ENCODE assay signal across 12 cellular contexts in genomic region chr7:140638311-140638791, GRCh38. TPM values are rescaled to one million over a fixed set of nuclear protein-coding genes. Genes with fewer than 3 reads are reported as not detected.
DNase-seq lines count a peak whose midpoint lies in the region; ATAC-seq and TF ChIP-seq lines count a peak whose summit lies in the region.
"Had no signal": no experiment of that assay in that cellular context is flagged by ENCODE, and none has a peak within 500 bp of the region (broad histone marks: within the 10 kb centered on the region; RNA-seq: fewer than 3 reads in every experiment).

No MANE protein-coding gene starts in this region.

- H3K36me3 Mint-ChIP-seq in CD8-positive, alpha-beta memory T cell = no peaks in the 10 kb centered on the region
- H3K36me3 Mint-ChIP-seq: stimulated activated effector memory CD8-positive, alpha-beta T cell treated with anti-CD3 and anti-CD28 coated beads, Interleukin-12 subunit alpha, Interleukin-12 subunit beta, amount 100 ng/mL, for 72 hours had no signal

- peaks cover 10 to 22% (median 15%) of the 10 kb centered on the region in 3 donors for H3K4me1 Mint-ChIP-seq in CD8-positive, alpha-beta memory T cell

- peak overlapping the region; percentile 45 for H3K9ac ChIP-seq in adipocyte (ENCODE audit: low read length)

- DNase-seq in ELR (ENCODE audit: low read depth) = peak; percentile 40
- peak; percentile 68 for DNase-seq in adipocyte (ENCODE audit: low read depth)
- DNase-seq in left ventricle myocardium inferior = no peak
- peak; percentile 49 for DNase-seq in retina
- DNase-seq in CD8-positive, alpha-beta memory T cell = no peak
- DNase-seq in COLO668 (lab: John Stamatoyannopoulos, UW; ENCODE audit: unreplicated experiment) = no peak
- DNase-seq: activated T-cell treated with anti-CD3 and anti-CD28 coated beads, Interleukin-2, amount 50 U/mL, for 48 hours; GDM1; NCI-H2029 had no signal

- H3K4me3 ChIP-seq in adipocyte (ENCODE audit: low read length) = peak overlapping the region; percentile 25
- H3K4me3 ChIP-seq in left ventricle myocardium inferior = peak overlapping the region; percentile 81
- H3K4me3 ChIP-seq in CD8-positive, alpha-beta memory T cell (ENCODE audit: low read length) = no peak overlapping the region

- H3K27me3 ChIP-seq in adipocyte (replicated peaks; ENCODE audit: control insufficient read depth, insufficient read depth, low read length) (no peaks in the 10 kb centered on the region), left ventricle myocardium inferior (ENCODE audit: low read depth) (peaks cover 14% of the 10 kb centered on the region)
- H3K27me3 ChIP-seq in CD8-positive, alpha-beta memory T cell (ENCODE audit: insufficient read depth, low read length, poor library complexity, severe bottlenecking) = peaks cover 44% of the 10 kb centered on the region

- H3K4me3 Mint-ChIP-seq in CD8-positive, alpha-beta memory T cell = peak overlapping the region in 2 of 7 donors; percentile 13 to 71
- H3K4me3 Mint-ChIP-seq: stimulated activated effector memory CD8-positive, alpha-beta T cell treated with anti-CD3 and anti-CD28 coated beads, Interleukin-12 subunit alpha, Interleukin-12 subunit beta, amount 100 ng/mL, for 72 hours had no signal

- no peaks in the 10 kb centered on the region for H3K9me3 Mint-ChIP-seq in CD8-positive, alpha-beta memory T cell
- H3K9me3 Mint-ChIP-seq: stimulated activated effector memory CD8-positive, alpha-beta T cell treated with anti-CD3 and anti-CD28 coated beads, Interleukin-12 subunit alpha, Interleukin-12 subunit beta, amount 100 ng/mL, for 72 hours had no signal

- POLR2A ChIA-PET in CD8-positive, alpha-beta memory T cell (lab: Charles Lee) = no interaction called here

- H3K4me1 ChIP-seq in adipocyte (ENCODE audit: control insufficient read depth, insufficient read depth, low read length) = peaks cover 46% of the 10 kb centered on the region
- H3K4me1 ChIP-seq in left ventricle myocardium inferior = peaks cover 81% of the 10 kb centered on the region
- peaks cover 8% of the 10 kb centered on the region for H3K4me1 ChIP-seq in CD8-positive, alpha-beta memory T cell (ENCODE audit: insufficient read depth, low read length)

- H3K9me3 ChIP-seq in adipocyte (ENCODE audit: control insufficient read depth, low read length) = no peaks in the 10 kb centered on the region
- H3K9me3 ChIP-seq in left ventricle myocardium inferior (replicated peaks) = no peaks in the 10 kb centered on the region
- H3K9me3 ChIP-seq in CD8-positive, alpha-beta memory T cell (ENCODE audit: low read length) = no peaks in the 10 kb centered on the region

- intact Hi-C loops in left ventricle myocardium inferior (cut with micrococcal nuclease) = no loop called here

- H3K27me3 Mint-ChIP-seq in CD8-positive, alpha-beta memory T cell = peaks cover 56 to 63% of the 10 kb centered on the region in 2 donors

- TF ChIP-seq CTCF in left ventricle myocardium inferior (IDR thresholded peaks at IDR 0.05; ENCODE audit: borderline replicate concordance) = no peak

- CTCF ChIA-PET in CD8-positive, alpha-beta memory T cell (lab: Charles Lee) = no interaction called here

- H3K27ac ChIP-seq in left ventricle myocardium inferior (replicated peaks) = peak overlapping the region; percentile 95
- no peak overlapping the region for H3K27ac ChIP-seq in CD8-positive, alpha-beta memory T cell (ENCODE audit: low read depth, low read length)

- no peak for ATAC-seq in GM19463 (IDR thresholded peaks at IDR 0.05; ENCODE audit: unreplicated experiment)
- no peak for ATAC-seq in esophagus mucosa
- ATAC-seq: stimulated activated effector memory CD8-positive, alpha-beta T cell treated with anti-CD3 and anti-CD28 coated beads, Interleukin-12 subunit alpha, Interleukin-12 subunit beta, amount 100 ng/mL, for 72 hours had no signal

- H3K36me3 ChIP-seq in adipocyte (ENCODE audit: control insufficient read depth, insufficient read depth, low read length, severe bottlenecking) = no peaks in the 10 kb centered on the region
- H3K36me3 ChIP-seq in left ventricle myocardium inferior = no peaks in the 10 kb centered on the region
- no peaks in the 10 kb centered on the region for H3K36me3 ChIP-seq in CD8-positive, alpha-beta memory T cell (ENCODE audit: insufficient read depth, low read length)

- H3K27ac Mint-ChIP-seq in CD8-positive, alpha-beta memory T cell = no peak overlapping the region
- H3K27ac Mint-ChIP-seq: stimulated activated effector memory CD8-positive, alpha-beta T cell treated with anti-CD3 and anti-CD28 coated beads, Interleukin-12 subunit alpha, Interleukin-12 subunit beta, amount 100 ng/mL, for 72 hours had no signal

RNA-seq across cellular contexts. Expression of gene DENND2A, which starts 2.3 kb away (rescaled TPM):
- total RNA-seq in left ventricle myocardium inferior = 10.8 TPM
- total RNA-seq in esophagus mucosa = 1.0 TPM
- total RNA-seq in CD8-positive, alpha-beta memory T cell = not detected
- polyA plus RNA-seq in CD8-positive, alpha-beta memory T cell = not detected

RNA-seq across cellular contexts. Expression of gene ADCK2, which starts 34.4 kb away (rescaled TPM):
- total RNA-seq in left ventricle myocardium inferior = 8.5 TPM
- 20.2 TPM for total RNA-seq in esophagus mucosa
- 10 to 100 TPM; 34.2 to 34.5 TPM for total RNA-seq in CD8-positive, alpha-beta memory T cell
- 32.5 TPM for polyA plus RNA-seq in CD8-positive, alpha-beta memory T cell

RNA-seq across cellular contexts. Expression of gene NDUFB2, which starts 58.2 kb away (rescaled TPM):
- total RNA-seq in left ventricle myocardium inferior = 682 TPM
- total RNA-seq in esophagus mucosa = 181 TPM
- total RNA-seq in CD8-positive, alpha-beta memory T cell = 100 to 1,000 TPM; 209 to 231 TPM
- polyA plus RNA-seq in CD8-positive, alpha-beta memory T cell = 464 TPM

Comparison
In these comparisons a context has a peak if more than half of its experiments do, and no peak if none do; other contexts are left out.
1. DNase-seq: peak in ELR (single experiment), adipocyte (single experiment) and retina (single experiment); none in left ventricle myocardium inferior (single experiment), CD8-positive, alpha-beta memory T cell (0 of 5) and COLO668 (single experiment).